8 cellular contexts compared by ENCODE assay signal in genomic region chrX:53223068-53223693, GRCh38. TPM values are rescaled to one million over a fixed set of nuclear protein-coding genes. Genes with fewer than 3 reads are reported as not detected.
DNase-seq lines count a peak whose midpoint lies in the region; ATAC-seq and TF ChIP-seq lines count a peak whose summit lies in the region.

No MANE protein-coding gene starts in this region.

- peaks cover 53% of the 10 kb centered on the region for H3K79me2 ChIP-seq in fibroblast of lung (ENCODE audit: control insufficient read depth, insufficient read depth, low read length)

- peaks cover 1% of the 10 kb centered on the region for H4K20me1 ChIP-seq in fibroblast of lung (ENCODE audit: control insufficient read depth, extremely low read depth, insufficient read depth, low read length)

- H2AFZ ChIP-seq in fibroblast of lung (ENCODE audit: low read length), result no peak overlapping the region

- no peaks in the 10 kb centered on the region for H3K27me3 ChIP-seq in RWPE2 (ENCODE audit: insufficient read depth, poor library complexity, severe bottlenecking)
- H3K27me3 ChIP-seq in fibroblast of lung (ENCODE audit: control insufficient read depth, insufficient read depth, low read length), result no peaks in the 10 kb centered on the region
- no peaks in the 10 kb centered on the region for H3K27me3 ChIP-seq in H7 (ENCODE audit: control insufficient read depth, insufficient read depth, low read length)

- H3K9me3 ChIP-seq in RWPE2 (ENCODE audit: severe bottlenecking) (no peaks in the 10 kb centered on the region), fibroblast of lung (ENCODE audit: control insufficient read depth, insufficient read depth, low read depth, low read length) (no peaks in the 10 kb centered on the region)

- H3K27ac ChIP-seq in RWPE2 (ENCODE audit: poor library complexity, severe bottlenecking) (no peak overlapping the region), fibroblast of lung (ENCODE audit: insufficient read depth, low read length) (no peak overlapping the region)

- no peak for DNase-seq in GM12865 (ENCODE audit: low read depth)
- DNase-seq in RWPE2 (ENCODE audit: low spot score), result no peak
- peak in 1 of 2 donors; percentile 0 for DNase-seq in fibroblast of lung (ENCODE audit: low read depth in 2 of 2)
- DNase-seq in retinal pigment epithelial cell (ENCODE audit: low read depth), result no peak
- no peak for DNase-seq in omental fat pad (ENCODE audit: low spot score)
- no peak for DNase-seq in H7

- no peak overlapping the region for H3K9ac ChIP-seq in fibroblast of lung (ENCODE audit: insufficient read depth, low read length)

- ATAC-seq in RWPE2 (ENCODE audit: low read depth) (no peak), omental fat pad (ENCODE audit: low FRiP score) (no peak), GM18867 (IDR thresholded peaks at IDR 0.05; ENCODE audit: unreplicated experiment) (no peak), HG03135 (IDR thresholded peaks at IDR 0.05; ENCODE audit: unreplicated experiment) (no peak)

- peaks cover 13% of the 10 kb centered on the region for H3K4me1 ChIP-seq in RWPE2 (ENCODE audit: insufficient read depth, poor library complexity, severe bottlenecking)
- peaks cover 5% of the 10 kb centered on the region for H3K4me1 ChIP-seq in fibroblast of lung (ENCODE audit: control insufficient read depth, extremely low read depth, insufficient read depth, low read length)

- peak overlapping the region; percentile 79 for H3K4me3 ChIP-seq in GM12865 (ENCODE audit: low read depth, low read length)
- H3K4me3 ChIP-seq in RWPE2 (ENCODE audit: severe bottlenecking), result peak overlapping the region; percentile 69
- H3K4me3 ChIP-seq in fibroblast of lung (replicated peaks in 1 of 4; ENCODE audit: control extremely low read depth in 1 of 4, insufficient read depth in 1 of 4, low read depth in 3 of 4, low read length in 4 of 4), result peak overlapping the region; percentile 79 to 91 (median 87)
- peak overlapping the region; percentile 97 for H3K4me3 ChIP-seq in retinal pigment epithelial cell (ENCODE audit: low read length)
- no peak overlapping the region; the same call in 1 of the 2 replicates for H3K4me3 ChIP-seq in H7 (ENCODE audit: insufficient read depth, low read depth, low read length)

- TF ChIP-seq CTCF in GM12865 (IDR thresholded peaks at IDR 0.05; ENCODE audit: insufficient read depth, low read depth, low read length, missing control alignments) (no peak), RWPE2 (IDR thresholded peaks at IDR 0.05; ENCODE audit: poor library complexity, severe bottlenecking) (no peak), fibroblast of lung (conservative IDR thresholded peaks at IDR 0.05 in 1 of 2, IDR thresholded peaks at IDR 0.05 in 1 of 2; ENCODE audit: low read depth in 1 of 2, low read length in 2 of 2) (no peak), retinal pigment epithelial cell (conservative IDR thresholded peaks at IDR 0.05; ENCODE audit: low read depth, low read length) (peak; percentile 28), omental fat pad (IDR thresholded peaks at IDR 0.05) (no peak)

- H3K36me3 ChIP-seq in RWPE2 (ENCODE audit: low read depth), result peaks cover 30% of the 10 kb centered on the region
- H3K36me3 ChIP-seq in fibroblast of lung (ENCODE audit: control insufficient read depth, insufficient read depth, low read length), result peaks cover 3% of the 10 kb centered on the region
- H3K36me3 ChIP-seq in H7 (replicated peaks; ENCODE audit: control insufficient read depth, insufficient read depth, low read length), result peaks cover 7% of the 10 kb centered on the region

- H3K4me2 ChIP-seq in fibroblast of lung (ENCODE audit: extremely low read depth, insufficient read depth, low read length), result peak overlapping the region; percentile 94

RNA-seq across cellular contexts. Expression of gene KDM5C, which starts 1.8 kb away (rescaled TPM):
- total RNA-seq in fibroblast of lung, result 65.5 and 83.6 TPM in 2 replicates
- polyA plus RNA-seq in fibroblast of lung, result 30.5 and 49.2 TPM in 2 replicates
- 28.8 and 45.3 TPM in 2 replicates for polyA plus RNA-seq in fibroblast of lung (2012)
- polyA minus RNA-seq in fibroblast of lung (ENCODE audit: low replicate concordance), result 120 and 184 TPM in 2 replicates
- 100 to 1,000 TPM in 2 of 4 donors, 10 to 100 TPM in 2; 74.9 to 101 (median 93.1) TPM for total RNA-seq in omental fat pad
- 68.1 and 69.3 TPM in 2 replicates for total RNA-seq in H7 (2014; rRNA removed; shearing (Covaris generic))

RNA-seq across cellular contexts. Expression of gene IQSEC2, which starts 58.2 kb away (rescaled TPM):
- total RNA-seq in fibroblast of lung (3.6 and 9.9 TPM in 2 replicates), omental fat pad (10 to 100 TPM; 12.2 to 14.8 (median 14.0) TPM)
- polyA plus RNA-seq in fibroblast of lung, result 5.9 and 7.4 TPM in 2 replicates
- polyA plus RNA-seq in fibroblast of lung (2012), result 14.1 and 18.9 TPM in 2 replicates
- 31.8 and 32.2 TPM in 2 replicates for polyA minus RNA-seq in fibroblast of lung (ENCODE audit: low replicate concordance)
- 13.4 and 16.9 TPM in 2 replicates for total RNA-seq in H7 (2014; rRNA removed; shearing (Covaris generic))
